15 cellular contexts compared by ENCODE assay signal in the genomic region with DNA sequence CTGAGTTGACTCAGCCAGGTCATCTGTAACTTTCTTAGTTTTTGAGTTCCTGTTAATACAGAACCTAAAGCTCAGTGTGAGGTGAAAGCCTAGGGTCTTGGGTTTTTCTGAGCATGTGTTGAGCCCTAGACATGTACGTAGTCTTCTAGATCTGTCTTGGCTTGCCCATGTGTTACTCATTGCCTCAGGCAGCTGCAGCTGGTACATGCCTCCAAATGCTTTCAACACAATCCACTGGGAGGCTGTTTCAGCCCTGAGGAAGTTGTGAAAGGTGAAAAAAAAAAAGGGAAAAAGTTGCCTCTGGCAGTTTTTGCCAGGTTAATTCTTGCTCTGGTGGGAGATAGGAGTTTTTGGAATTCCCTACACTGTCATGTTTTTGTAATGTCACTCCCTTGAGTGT. TPM values are rescaled to one million over a fixed set of nuclear protein-coding genes. Genes with fewer than 3 reads are reported as not detected.
A peak's percentile ranks its signal among the peaks of the same experiment; 100 is the strongest.
DNase-seq lines count a peak whose midpoint lies in the region; ATAC-seq and TF ChIP-seq lines count a peak whose summit lies in the region.
"Had no signal": no experiment of that assay in that cellular context is flagged by ENCODE, and none has a peak within 500 bp of the region (broad histone marks: within the 10 kb centered on the region; RNA-seq: fewer than 3 reads in every experiment).

No MANE protein-coding gene starts in this region.

- peaks cover 60% of the 10 kb centered on the region for H3K36me3 Mint-ChIP-seq in HFFc6 (ENCODE audit: low read depth)

- peaks cover 34% of the 10 kb centered on the region for H3K4me1 Mint-ChIP-seq in HFFc6 (ENCODE audit: low read depth)

- H3K4me3 Mint-ChIP-seq in HFFc6, result no peak overlapping the region
- H3K4me3 Mint-ChIP-seq: activated CD8-positive, alpha-beta memory T cell treated with anti-CD3 and anti-CD28 coated beads, Interleukin-2, amount 10 ng/mL, durations not matched to agents 7 days and 5 days; activated naive CD8-positive, alpha-beta T cell treated with anti-CD3 and anti-CD28 coated beads, Interleukin-2, amount 50 U/mL, for 24 hours; CD8-positive, alpha-beta memory T cell had no signal

- no peak for TF ChIP-seq CTCF in HFFc6 (IDR thresholded peaks at IDR 0.05)

- H3K9me3 Mint-ChIP-seq in HFFc6, result peaks cover 6% of the 10 kb centered on the region; the same call in 1 of the 2 replicates
- H3K9me3 Mint-ChIP-seq: activated naive CD8-positive, alpha-beta T cell treated with anti-CD3 and anti-CD28 coated beads, Interleukin-2, amount 50 U/mL, for 24 hours; CD8-positive, alpha-beta memory T cell had no signal

- H3K27me3 Mint-ChIP-seq in HFFc6 (ENCODE audit: insufficient read depth), result peaks cover 4% of the 10 kb centered on the region
- H3K27me3 Mint-ChIP-seq: activated CD8-positive, alpha-beta memory T cell treated with anti-CD3 and anti-CD28 coated beads, Interleukin-2, amount 10 ng/mL, durations not matched to agents 7 days and 5 days; activated naive CD8-positive, alpha-beta T cell treated with anti-CD3 and anti-CD28 coated beads, Interleukin-2, amount 50 U/mL, for 24 hours; CD8-positive, alpha-beta memory T cell had no signal

- DNase-seq in HFFc6, result peak; percentile 33
- DNase-seq in fibroblast of peridontal ligament (ENCODE audit: extremely low read depth), result peak; percentile 92
- DNase-seq in retina, result peak; percentile 34
- no peak for DNase-seq in D341Med (ENCODE audit: low spot score)
- no peak for DNase-seq in NCI-H526 (lab: John Stamatoyannopoulos, UW)
- DNase-seq in GM19238 (ENCODE audit: insufficient read length, low spot score), result no peak
- no peak for DNase-seq in HUDEP-2 (lab: John Stamatoyannopoulos, UW; ENCODE audit: unreplicated experiment in 76 of 76)
- DNase-seq: activated CD8-positive, alpha-beta memory T cell treated with anti-CD3 and anti-CD28 coated beads, Interleukin-2, amount 10 ng/mL, durations not matched to agents 7 days and 5 days; activated naive CD8-positive, alpha-beta T cell treated with anti-CD3 and anti-CD28 coated beads, Interleukin-2, amount 50 U/mL, for 24 hours; CD8-positive, alpha-beta memory T cell; dorsolateral prefrontal cortex; NCI-H1417; NCI-H748 treated with DMSO at 0.1 percent for 48 hours had no signal

- peak; percentile 49; the same call in 2 of the 3 replicates for ATAC-seq in SK-N-SH treated with all-trans-retinoic acid at 6 μM for 48 hours
- ATAC-seq: activated CD8-positive, alpha-beta memory T cell treated with anti-CD3 and anti-CD28 coated beads, Interleukin-2, amount 10 ng/mL, durations not matched to agents 7 days and 5 days; activated naive CD8-positive, alpha-beta T cell treated with anti-CD3 and anti-CD28 coated beads, Interleukin-2, amount 50 U/mL, for 24 hours; left lobe of liver had no signal

- peak overlapping the region; percentile 60 for H3K27ac Mint-ChIP-seq in HFFc6
- H3K27ac Mint-ChIP-seq: activated CD8-positive, alpha-beta memory T cell treated with anti-CD3 and anti-CD28 coated beads, Interleukin-2, amount 10 ng/mL, durations not matched to agents 7 days and 5 days; activated naive CD8-positive, alpha-beta T cell treated with anti-CD3 and anti-CD28 coated beads, Interleukin-2, amount 50 U/mL, for 24 hours had no signal

TF ChIP-seq in SK-N-SH treated with all-trans-retinoic acid at 6 μM for 48 hours, 23 proteins besides CTCF, POLR2A, EP300 and RAD21:
- TF ChIP-seq ZFP30 (CRISPR knock-in tag; IDR thresholded peaks at IDR 0.05) (no peak), ZNF565 (CRISPR knock-in tag; conservative IDR thresholded peaks at IDR 0.05; ENCODE audit: low read depth) (no peak), TCF4 (CRISPR knock-in tag; IDR thresholded peaks at IDR 0.05; ENCODE audit: borderline replicate concordance) (no peak), PPARA (CRISPR knock-in tag; IDR thresholded peaks at IDR 0.05; ENCODE audit: borderline replicate concordance) (no peak), ZFP3 (CRISPR knock-in tag; IDR thresholded peaks at IDR 0.05) (no peak), CREB5 (CRISPR knock-in tag; IDR thresholded peaks at IDR 0.05; ENCODE audit: low read depth) (no peak), CSRNP3 (CRISPR knock-in tag; IDR thresholded peaks at IDR 0.05) (no peak), TSHZ2 (CRISPR knock-in tag; IDR thresholded peaks at IDR 0.05) (no peak), GLIS3 (CRISPR knock-in tag; IDR thresholded peaks at IDR 0.05) (no peak)
- TF ChIP-seq, protein P1, sequence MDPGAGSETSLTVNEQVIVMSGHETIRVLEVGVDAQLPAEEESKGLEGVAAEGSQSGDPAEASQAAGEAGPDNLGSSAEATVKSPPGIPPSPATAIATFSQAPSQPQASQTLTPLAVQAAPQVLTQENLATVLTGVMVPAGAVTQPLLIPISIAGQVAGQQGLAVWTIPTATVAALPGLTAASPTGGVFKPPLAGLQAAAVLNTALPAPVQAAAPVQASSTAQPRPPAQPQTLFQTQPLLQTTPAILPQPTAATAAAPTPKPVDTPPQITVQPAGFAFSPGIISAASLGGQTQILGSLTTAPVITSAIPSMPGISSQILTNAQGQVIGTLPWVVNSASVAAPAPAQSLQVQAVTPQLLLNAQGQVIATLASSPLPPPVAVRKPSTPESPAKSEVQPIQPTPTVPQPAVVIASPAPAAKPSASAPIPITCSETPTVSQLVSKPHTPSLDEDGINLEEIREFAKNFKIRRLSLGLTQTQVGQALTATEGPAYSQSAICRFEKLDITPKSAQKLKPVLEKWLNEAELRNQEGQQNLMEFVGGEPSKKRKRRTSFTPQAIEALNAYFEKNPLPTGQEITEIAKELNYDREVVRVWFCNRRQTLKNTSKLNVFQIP (CRISPR knock-in tag; IDR thresholded peaks at IDR 0.05; ENCODE audit: borderline replicate concordance, low read depth), result no peak

RNA-seq across cellular contexts. Expression of gene FSCN1, which starts 54.2 kb away (rescaled TPM):
- total RNA-seq in HFFc6 (2021; fragmentation: NEBNext Ultra II Directional; extraction: Animal tissue kit (Norgen Biotek cat#: 25700)), result 100 to 1,000 TPM; 260 to 327 (median 310) TPM

Comparison
In these comparisons a context has a peak if more than half of its experiments do, and no peak if none do; other contexts are left out.
1. DNase-seq: peak in HFFc6 (single experiment), fibroblast of peridontal ligament (single experiment) and retina (single experiment); none in D341Med (single experiment), NCI-H526 (0 of 2), GM19238 (single experiment) and HUDEP-2 (0 of 76).